1 cellular context compared by ENCODE assay signal in the genomic region with DNA sequence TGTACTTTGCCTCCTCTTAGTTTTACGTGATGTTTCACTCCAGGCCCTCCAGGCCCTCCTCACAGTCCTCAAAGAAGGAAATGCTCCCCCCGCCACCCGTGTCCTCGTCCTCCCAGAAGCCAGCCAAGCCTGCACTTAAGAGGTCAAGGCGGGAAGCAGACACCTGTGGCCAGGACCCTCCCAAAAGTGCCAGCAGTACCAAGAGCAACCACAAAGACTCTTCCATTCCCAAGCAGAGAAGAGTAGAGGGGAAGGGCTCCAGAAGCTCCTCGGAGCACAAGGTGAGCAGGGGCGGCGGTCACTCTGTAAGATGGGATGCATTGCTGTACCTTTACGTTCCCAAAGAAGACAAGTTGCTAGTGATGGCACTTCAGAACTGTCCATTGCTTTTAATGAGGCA.
TF ChIP-seq lines count a peak whose summit lies in the region.

No MANE protein-coding gene starts in this region.

TF ChIP-seq in WTC11, 78 proteins besides CTCF, POLR2A, EP300 and RAD21 (continued from another document):
- TF ChIP-seq, protein P1, sequence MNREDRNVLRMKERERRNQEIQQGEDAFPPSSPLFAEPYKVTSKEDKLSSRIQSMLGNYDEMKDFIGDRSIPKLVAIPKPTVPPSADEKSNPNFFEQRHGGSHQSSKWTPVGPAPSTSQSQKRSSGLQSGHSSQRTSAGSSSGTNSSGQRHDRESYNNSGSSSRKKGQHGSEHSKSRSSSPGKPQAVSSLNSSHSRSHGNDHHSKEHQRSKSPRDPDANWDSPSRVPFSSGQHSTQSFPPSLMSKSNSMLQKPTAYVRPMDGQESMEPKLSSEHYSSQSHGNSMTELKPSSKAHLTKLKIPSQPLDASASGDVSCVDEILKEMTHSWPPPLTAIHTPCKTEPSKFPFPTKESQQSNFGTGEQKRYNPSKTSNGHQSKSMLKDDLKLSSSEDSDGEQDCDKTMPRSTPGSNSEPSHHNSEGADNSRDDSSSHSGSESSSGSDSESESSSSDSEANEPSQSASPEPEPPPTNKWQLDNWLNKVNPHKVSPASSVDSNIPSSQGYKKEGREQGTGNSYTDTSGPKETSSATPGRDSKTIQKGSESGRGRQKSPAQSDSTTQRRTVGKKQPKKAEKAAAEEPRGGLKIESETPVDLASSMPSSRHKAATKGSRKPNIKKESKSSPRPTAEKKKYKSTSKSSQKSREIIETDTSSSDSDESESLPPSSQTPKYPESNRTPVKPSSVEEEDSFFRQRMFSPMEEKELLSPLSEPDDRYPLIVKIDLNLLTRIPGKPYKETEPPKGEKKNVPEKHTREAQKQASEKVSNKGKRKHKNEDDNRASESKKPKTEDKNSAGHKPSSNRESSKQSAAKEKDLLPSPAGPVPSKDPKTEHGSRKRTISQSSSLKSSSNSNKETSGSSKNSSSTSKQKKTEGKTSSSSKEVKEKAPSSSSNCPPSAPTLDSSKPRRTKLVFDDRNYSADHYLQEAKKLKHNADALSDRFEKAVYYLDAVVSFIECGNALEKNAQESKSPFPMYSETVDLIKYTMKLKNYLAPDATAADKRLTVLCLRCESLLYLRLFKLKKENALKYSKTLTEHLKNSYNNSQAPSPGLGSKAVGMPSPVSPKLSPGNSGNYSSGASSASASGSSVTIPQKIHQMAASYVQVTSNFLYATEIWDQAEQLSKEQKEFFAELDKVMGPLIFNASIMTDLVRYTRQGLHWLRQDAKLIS (CRISPR knock-in tag; IDR thresholded peaks at IDR 0.05; ENCODE audit: borderline replicate concordance), result no peak
- TF ChIP-seq PRRX2 (CRISPR knock-in tag; IDR thresholded peaks at IDR 0.05) (no peak), ZNF263 (CRISPR knock-in tag; IDR thresholded peaks at IDR 0.05; ENCODE audit: low read depth) (no peak)
- TF ChIP-seq, protein P2, sequence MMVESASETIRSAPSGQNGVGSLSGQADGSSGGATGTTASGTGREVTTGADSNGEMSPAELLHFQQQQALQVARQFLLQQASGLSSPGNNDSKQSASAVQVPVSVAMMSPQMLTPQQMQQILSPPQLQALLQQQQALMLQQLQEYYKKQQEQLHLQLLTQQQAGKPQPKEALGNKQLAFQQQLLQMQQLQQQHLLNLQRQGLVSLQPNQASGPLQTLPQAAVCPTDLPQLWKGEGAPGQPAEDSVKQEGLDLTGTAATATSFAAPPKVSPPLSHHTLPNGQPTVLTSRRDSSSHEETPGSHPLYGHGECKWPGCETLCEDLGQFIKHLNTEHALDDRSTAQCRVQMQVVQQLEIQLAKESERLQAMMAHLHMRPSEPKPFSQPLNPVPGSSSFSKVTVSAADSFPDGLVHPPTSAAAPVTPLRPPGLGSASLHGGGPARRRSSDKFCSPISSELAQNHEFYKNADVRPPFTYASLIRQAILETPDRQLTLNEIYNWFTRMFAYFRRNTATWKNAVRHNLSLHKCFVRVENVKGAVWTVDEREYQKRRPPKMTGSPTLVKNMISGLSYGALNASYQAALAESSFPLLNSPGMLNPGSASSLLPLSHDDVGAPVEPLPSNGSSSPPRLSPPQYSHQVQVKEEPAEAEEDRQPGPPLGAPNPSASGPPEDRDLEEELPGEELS (CRISPR knock-in tag; IDR thresholded peaks at IDR 0.05), result no peak
